In the genomic region with DNA sequence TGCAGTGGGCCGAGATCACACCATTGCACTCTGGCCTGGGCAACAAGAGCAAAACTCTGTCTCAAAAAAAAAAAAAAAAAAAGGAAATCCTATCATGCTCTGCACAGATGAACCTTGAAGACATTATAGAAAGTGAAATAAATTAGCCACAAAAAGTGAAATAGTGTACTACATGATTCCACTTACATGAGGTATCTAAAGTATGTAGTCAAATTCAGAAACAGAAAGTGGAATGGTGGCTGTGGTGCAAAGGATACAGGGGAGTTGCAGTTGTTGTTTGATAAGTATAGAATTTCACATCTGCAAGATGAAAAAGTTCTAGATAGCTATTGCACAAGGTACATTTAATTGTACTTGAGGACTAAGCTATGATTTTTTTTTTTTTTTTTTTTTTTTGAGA, we compare ENCODE assay signal across 24 cellular contexts. TPM values are rescaled to one million over a fixed set of nuclear protein-coding genes. Genes with fewer than 3 reads are reported as not detected.
A peak's percentile ranks its signal among the peaks of the same experiment; 100 is the strongest.
DNase-seq lines count a peak whose midpoint lies in the region; ATAC-seq, FAIRE-seq and TF ChIP-seq lines count a peak whose summit lies in the region.
"Had no signal": no experiment of that assay in that cellular context is flagged by ENCODE, and none has a peak within 500 bp of the region (broad histone marks: within the 10 kb centered on the region; RNA-seq: fewer than 3 reads in every experiment).

No MANE protein-coding gene starts in this region.

- TF ChIP-seq POLR2A in GM12878 (IDR thresholded peaks at IDR 0.05; ENCODE audit: low read depth, low read length), result no peak

- no TSS peak for BruUV-seq in GM12878 (replicated peaks; lab: Mats Ljungman, UMichigan)

- CTCF ChIA-PET in GM12878 (lab: Yijun Ruan, JAX), result no interaction called here

- H3K4me2 ChIP-seq in GM12878 (ENCODE audit: control insufficient read depth, insufficient read depth), result no peak overlapping the region
- H3K4me2 ChIP-seq: A549 had no signal

- in situ Hi-C loops in GM12878 (cut with MboI), result no loop called here
- in situ Hi-C loops in GM13977 (cut with MboI; ENCODE audit: low pct_unique_long_range_greater_than_20kb, low sequenced_read_pairs, unreplicated experiment), result no loop called here

- FAIRE-seq in GM12878 (lab: Jason Lieb, UNC), result no peak
- FAIRE-seq: A549, D721Med, G401.6, GM12892, HepG2 had no signal

- H4K20me1 ChIP-seq in GM12878 (ENCODE audit: control insufficient read depth, insufficient read depth), result no peaks in the 10 kb centered on the region

- H3K9me3 Mint-ChIP-seq in stimulated activated naive CD8-positive, alpha-beta T cell treated with anti-CD3 and anti-CD28 coated beads, Interleukin-15, amount 100 ng/mL, for 72 hours, result no peaks in the 10 kb centered on the region
- H3K9me3 Mint-ChIP-seq: CD4-positive, alpha-beta T cell; HFFc6; IgD-negative memory B cell had no signal

- H3K4me1 ChIP-seq in GM12878 (ENCODE audit: control insufficient read depth, insufficient read depth, low read length), result 0 out of 2 replicates have a peak, but pooled peaks cover 3% of the 10 kb centered on the region

- H3K9ac ChIP-seq in GM12878 (ENCODE audit: control insufficient read depth, insufficient read depth, low read length), result no peak overlapping the region

- H2AFZ ChIP-seq in GM12878 (ENCODE audit: control insufficient read depth, low read depth, low read length), result no peak overlapping the region

- no peak for TF ChIP-seq CTCF in GM12878 (IDR thresholded peaks at IDR 0.05 in 2 of 3, conservative IDR thresholded peaks at IDR 0.05 in 1 of 3; ENCODE audit: control insufficient read depth in 2 of 3, extremely low read depth in 1 of 3, insufficient read depth in 1 of 3, low read depth in 3 of 3, low read length in 3 of 3)
- TF ChIP-seq CTCF in GM13977 (IDR thresholded peaks at IDR 0.05; ENCODE audit: extremely low read depth, insufficient read depth, missing control alignments), result no peak

- no peak overlapping the region for H3K4me3 Mint-ChIP-seq in stimulated activated naive CD8-positive, alpha-beta T cell treated with anti-CD3 and anti-CD28 coated beads, Interleukin-15, amount 100 ng/mL, for 72 hours
- H3K4me3 Mint-ChIP-seq: CD4-positive, alpha-beta T cell; HFFc6 had no signal

- RAD21 ChIA-PET in GM12878 (lab: Charles Lee; ENCODE audit: unreplicated experiment), result no interaction called here

- H3K27ac ChIP-seq in GM12878 (ENCODE audit: control insufficient read depth, insufficient read depth), result no peak overlapping the region
- H3K27ac ChIP-seq: 22Rv1, A549, C4-2B had no signal

- H3K27me3 ChIP-seq in GM12878 (replicated peaks in 1 of 2; ENCODE audit: control insufficient read depth in 2 of 2, insufficient read depth in 2 of 2, low read length in 1 of 2), result no peaks in the 10 kb centered on the region

- no peak for TF ChIP-seq RAD21 in GM12878 (IDR thresholded peaks at IDR 0.05; ENCODE audit: insufficient read depth, low read depth, low read length)

- H3K27ac Mint-ChIP-seq in stimulated activated naive CD8-positive, alpha-beta T cell treated with anti-CD3 and anti-CD28 coated beads, Interleukin-15, amount 100 ng/mL, for 72 hours, result no peak overlapping the region
- H3K27ac Mint-ChIP-seq: CD4-positive, alpha-beta T cell; HFFc6; IgD-negative memory B cell had no signal

- no peak for TF ChIP-seq EP300 in GM12878 (IDR thresholded peaks at IDR 0.05; ENCODE audit: borderline replicate concordance in 1 of 2, control insufficient read depth in 1 of 2, low read depth in 2 of 2, low read length in 2 of 2)

- H3K36me3 ChIP-seq in GM12878 (ENCODE audit: control insufficient read depth in 2 of 2, insufficient read depth in 2 of 2, low read length in 1 of 2), result no peaks in the 10 kb centered on the region

- DNase-seq in stimulated activated naive CD8-positive, alpha-beta T cell treated with anti-CD3 and anti-CD28 coated beads, Interleukin-15, amount 100 ng/mL, for 72 hours, result no peak
- no peak for DNase-seq in stimulated activated naive CD8-positive, alpha-beta T cell treated with anti-CD3 and anti-CD28 coated beads, Interleukin-15, Interleukin-2, amounts not matched to agents 100 U/mL and 50 U/mL, for 24 hours
- DNase-seq in GM12878 (ENCODE audit: low read depth, low spot score) (peak; percentile 12), GM13977 (ENCODE audit: low spot score) (no peak)
- DNase-seq: AML-193; Caco-2; CD4-positive, alpha-beta T cell; GOT3; H7; HFFc6; Karpas-422; KBM-7 had no signal

- H3K4me1 Mint-ChIP-seq in stimulated activated naive CD8-positive, alpha-beta T cell treated with anti-CD3 and anti-CD28 coated beads, Interleukin-15, amount 100 ng/mL, for 72 hours, result peaks cover 47% of the 10 kb centered on the region

- H3K4me3 ChIP-seq in GM12878, result no peak overlapping the region
- H3K4me3 ChIP-seq: A549 had no signal

- peak; percentile 14 for ATAC-seq in stimulated activated naive CD8-positive, alpha-beta T cell treated with anti-CD3 and anti-CD28 coated beads, Interleukin-15, amount 100 ng/mL, for 72 hours
- no peak for ATAC-seq in stimulated activated naive CD8-positive, alpha-beta T cell treated with anti-CD3 and anti-CD28 coated beads, Interleukin-15, Interleukin-2, amounts not matched to agents 100 U/mL and 50 U/mL, for 24 hours
- ATAC-seq in GM19395 (IDR thresholded peaks at IDR 0.05; ENCODE audit: unreplicated experiment) (peak; percentile 32), GM12878 (peak; percentile 11; the same call in 2 of the 3 replicates), HG02970 (IDR thresholded peaks at IDR 0.05; ENCODE audit: low FRiP score, unreplicated experiment) (no peak), HG03521 (IDR thresholded peaks at IDR 0.05; ENCODE audit: unreplicated experiment) (no peak)
- ATAC-seq: A549, HCT116, HepG2 had no signal

- POLR2A ChIA-PET in GM12878 (lab: Charles Lee), result interaction anchor here (0.6 kb wide), 1 partner anchor 148 kb away, joined by 3 read pairs; no protein-coding TSS in a partner anchor

- 57% methylated on average over 1 of the region's 1 CpG for WGBS in GM12878 (ENCODE audit: insufficient coverage, insufficient replicate concordance, low lambda C conversion rate, missing lambda C conversion rate)

- H3K27me3 Mint-ChIP-seq in stimulated activated naive CD8-positive, alpha-beta T cell treated with anti-CD3 and anti-CD28 coated beads, Interleukin-15, amount 100 ng/mL, for 72 hours, result no peaks in the 10 kb centered on the region
- H3K27me3 Mint-ChIP-seq: CD4-positive, alpha-beta T cell; IgD-negative memory B cell had no signal

- SMC1A ChIA-PET in GM12878 (lab: Charles Lee; ENCODE audit: uncharacterized antibody, unreplicated experiment), result no interaction called here

- H3K9me3 ChIP-seq in GM12878 (replicated peaks; ENCODE audit: control insufficient read depth, insufficient read depth, low read length), result no peaks in the 10 kb centered on the region; the same call in 2 of the 3 replicates

- intact Hi-C loops in GM12878 (cut with micrococcal nuclease; ENCODE audit: unreplicated experiment), result no loop called here

- peaks cover 17% of the 10 kb centered on the region for H3K79me2 ChIP-seq in GM12878 (ENCODE audit: control insufficient read depth, insufficient read depth, low read length)

TF ChIP-seq in GM12878, 131 proteins besides CTCF, POLR2A, EP300 and RAD21 (continues in another document):
- TF ChIP-seq NR2C2 (IDR thresholded peaks at IDR 0.05; ENCODE audit: borderline replicate concordance, control insufficient read depth, insufficient read length, low read depth) (no peak), NR2F1 (conservative IDR thresholded peaks at IDR 0.05) (no peak), TCF7 (IDR thresholded peaks at IDR 0.05; ENCODE audit: borderline replicate concordance) (no peak), JUND (IDR thresholded peaks at IDR 0.05; ENCODE audit: low read depth, low read length) (no peak), EZH2 (IDR thresholded peaks at IDR 0.05; ENCODE audit: borderline replicate concordance, control insufficient read depth, low read depth, low read length) (no peak), MEF2B (IDR thresholded peaks at IDR 0.05; ENCODE audit: partially characterized antibody, poor library complexity, severe bottlenecking) (no peak), KDM1A (IDR thresholded peaks at IDR 0.05; ENCODE audit: borderline replicate concordance) (no peak)

RNA-seq across cellular contexts. Expression of gene ZRANB3, which starts 5.2 kb away (rescaled TPM):
- total RNA-seq in GM12878 (2013; cell fraction: nucleolus; rRNA removed), result 47.5 and 50.1 TPM in 2 replicates
- total RNA-seq in GM12878 (2014; rRNA removed), result 8.1 and 10.2 TPM in 2 replicates
- 11.4 and 11.8 TPM in 2 replicates for total RNA-seq in GM12878 (2014; rRNA removed; fragmentation: Illumina TruSeq; extraction: Trizol)
- total RNA-seq in GM12878 (2021), result 10.5 and 11.0 TPM in 2 replicates
- polyA plus RNA-seq in GM12878 (2011; ENCODE audit: low read depth), result 4.2 TPM
- polyA plus RNA-seq in GM12878 (2011; rRNA removed), result 9.6 and 15.0 TPM in 2 replicates
- polyA plus RNA-seq in GM12878 (2011; cell fraction: cytosol; rRNA removed), result 4.8 and 5.6 TPM in 2 replicates
- polyA plus RNA-seq in GM12878 (2011; cell fraction: nucleus; rRNA removed), result 4.1 and 5.1 TPM in 2 replicates
- polyA plus RNA-seq in GM12878 (2012), result 3.1 and 4.1 TPM in 2 replicates
- polyA plus RNA-seq in GM12878 (2014; fragmentation: Illumina TruSeq; extraction: Trizol), result 8.2 and 9.7 TPM in 2 replicates
- polyA plus RNA-seq in GM12878 (2014; fragmentation: Nextera tagmentation; extraction: Ambion mirVana), result 1 to 10 TPM; 5.6 to 5.8 TPM
- 4.8 and 6.6 TPM in 2 replicates for polyA plus RNA-seq in GM12878 (2014; rRNA removed)
- 10 to 100 TPM; 10.3 to 11.0 TPM for polyA plus RNA-seq in GM12878 (2016; fragmentation: Nextera tagmentation; extraction: Ambion mirVana)
- polyA minus RNA-seq in GM12878 (2011; rRNA and poly(A)+ RNA removed), result 16.1 and 18.8 TPM in 2 replicates
- 4.0 and 5.2 TPM in 2 replicates for polyA minus RNA-seq in GM12878 (2011; cell fraction: cytosol; rRNA and poly(A)+ RNA removed)
- polyA minus RNA-seq in GM12878 (2011; cell fraction: nucleus; rRNA and poly(A)+ RNA removed), result 8.1 and 10.9 TPM in 2 replicates

RNA-seq across cellular contexts. Expression of gene R3HDM1, which starts 5.5 kb away (rescaled TPM):
- 121 and 130 TPM in 2 replicates for total RNA-seq in GM12878 (2013; cell fraction: nucleolus; rRNA removed)
- 17.8 and 20.9 TPM in 2 replicates for total RNA-seq in GM12878 (2014; rRNA removed)
- 32.3 and 33.5 TPM in 2 replicates for total RNA-seq in GM12878 (2014; rRNA removed; fragmentation: Illumina TruSeq; extraction: Trizol)
- total RNA-seq in GM12878 (2021), result 55.2 and 55.5 TPM in 2 replicates
- 26.7 TPM for polyA plus RNA-seq in GM12878 (2011; ENCODE audit: low read depth)
- 46.3 and 77.4 TPM in 2 replicates for polyA plus RNA-seq in GM12878 (2011; rRNA removed)
- polyA plus RNA-seq in GM12878 (2011; cell fraction: cytosol; rRNA removed), result 71.4 and 79.2 TPM in 2 replicates
- polyA plus RNA-seq in GM12878 (2011; cell fraction: nucleus; rRNA removed), result 39.0 and 43.8 TPM in 2 replicates
- polyA plus RNA-seq in GM12878 (2012), result 31.1 and 33.8 TPM in 2 replicates
- 89.6 and 94.9 TPM in 2 replicates for polyA plus RNA-seq in GM12878 (2014; fragmentation: Illumina TruSeq; extraction: Trizol)
- polyA plus RNA-seq in GM12878 (2014; fragmentation: Nextera tagmentation; extraction: Ambion mirVana), result 10 to 100 TPM; 16.8 to 16.9 TPM
- 44.7 and 45.9 TPM in 2 replicates for polyA plus RNA-seq in GM12878 (2014; rRNA removed)
- 10 to 100 TPM; 50.6 to 52.5 TPM for polyA plus RNA-seq in GM12878 (2016; fragmentation: Nextera tagmentation; extraction: Ambion mirVana)
- polyA minus RNA-seq in GM12878 (2011; rRNA and poly(A)+ RNA removed), result 58.2 and 65.4 TPM in 2 replicates
- polyA minus RNA-seq in GM12878 (2011; cell fraction: cytosol; rRNA and poly(A)+ RNA removed), result 21.9 and 24.7 TPM in 2 replicates
- polyA minus RNA-seq in GM12878 (2011; cell fraction: nucleus; rRNA and poly(A)+ RNA removed), result 34.8 and 90.6 TPM in 2 replicates

Comparison
In these comparisons a context has a peak if more than half of its experiments do, and no peak if none do; other contexts are left out.
1. ATAC-seq: peak in stimulated activated naive CD8-positive, alpha-beta T cell treated with anti-CD3 and anti-CD28 coated beads, Interleukin-15, amount 100 ng/mL, for 72 hours (single experiment), GM19395 (single experiment) and GM12878 (single experiment); none in stimulated activated naive CD8-positive, alpha-beta T cell treated with anti-CD3 and anti-CD28 coated beads, Interleukin-15, Interleukin-2, amounts not matched to agents 100 U/mL and 50 U/mL, for 24 hours (single experiment), HG02970 (single experiment) and HG03521 (single experiment).